Comparison of ENCODE assay signal across 14 cellular contexts in the genomic region with DNA sequence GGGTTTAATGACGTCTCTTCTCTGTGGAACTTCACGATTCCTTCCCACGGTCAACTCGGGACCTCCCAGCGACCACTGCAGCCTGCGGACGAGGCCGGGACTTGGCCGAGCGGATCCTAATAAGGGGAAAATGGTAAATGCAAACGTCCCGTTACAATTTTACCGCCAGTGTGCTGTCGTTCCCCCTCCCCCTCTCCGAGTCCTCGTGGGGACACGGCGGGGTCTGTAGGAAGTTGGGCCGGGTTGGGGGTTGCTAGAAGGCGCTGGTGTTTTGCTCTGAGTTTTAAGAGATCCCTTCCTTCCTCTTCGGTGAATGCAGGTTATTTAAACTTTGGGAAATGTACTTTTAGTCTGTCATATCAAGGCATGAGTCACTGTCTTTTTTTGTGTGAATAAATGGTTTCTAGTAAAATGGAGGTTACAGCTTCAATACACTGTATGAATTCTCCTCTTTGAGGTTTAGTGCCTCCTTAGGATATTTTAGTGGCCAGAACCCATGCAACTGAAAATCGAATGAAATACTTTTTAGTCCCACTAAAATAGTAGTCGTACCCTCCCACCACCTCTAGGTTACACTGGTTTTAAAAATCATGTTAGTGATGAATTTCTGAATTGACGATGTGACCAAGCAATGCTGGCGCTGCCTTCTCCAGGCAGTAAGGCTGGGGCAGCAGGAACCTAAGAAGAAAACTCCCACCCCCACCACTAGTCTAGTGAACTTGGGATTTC. TPM values are rescaled to one million over a fixed set of nuclear protein-coding genes. Genes with fewer than 3 reads are reported as not detected.
A peak's percentile ranks its signal among the peaks of the same experiment; 100 is the strongest.
DNase-seq lines count a peak whose midpoint lies in the region; ATAC-seq lines count a peak whose summit lies in the region.
"Had no signal": no experiment of that assay in that cellular context is flagged by ENCODE, and none has a peak within 500 bp of the region (broad histone marks: within the 10 kb centered on the region; RNA-seq: fewer than 3 reads in every experiment).

No MANE protein-coding gene starts in this region.

- H3K4me1 Mint-ChIP-seq in stimulated activated naive CD8-positive, alpha-beta T cell treated with anti-CD3 and anti-CD28 coated beads, Interleukin-15, Interleukin-2, amounts not matched to agents 100 ng/mL and 50 ng/mL, for 24 hours (ENCODE audit: low read depth) = peaks cover 26% of the 10 kb centered on the region
- peaks cover 28% of the 10 kb centered on the region for H3K4me1 Mint-ChIP-seq in activated naive CD8-positive, alpha-beta T cell treated with anti-CD3 and anti-CD28 coated beads for 36 hours
- peaks cover 21 to 31% (median 28%) of the 10 kb centered on the region in 3 donors for H3K4me1 Mint-ChIP-seq in naive B cell

- ATAC-seq in stimulated activated naive CD8-positive, alpha-beta T cell treated with anti-CD3 and anti-CD28 coated beads, Interleukin-15, Interleukin-2, amounts not matched to agents 100 U/mL and 50 U/mL, for 24 hours = no peak
- ATAC-seq in naive B cell (ENCODE audit: low read depth in 2 of 2) = no peak
- ATAC-seq: effector memory CD8-positive, alpha-beta T cell; Panc1 had no signal

- peaks cover 88% of the 10 kb centered on the region for H3K27me3 Mint-ChIP-seq in stimulated activated naive CD8-positive, alpha-beta T cell treated with anti-CD3 and anti-CD28 coated beads, Interleukin-15, Interleukin-2, amounts not matched to agents 100 ng/mL and 50 ng/mL, for 24 hours
- peaks cover 90% of the 10 kb centered on the region for H3K27me3 Mint-ChIP-seq in activated naive CD8-positive, alpha-beta T cell treated with anti-CD3 and anti-CD28 coated beads for 36 hours
- H3K27me3 Mint-ChIP-seq in naive B cell = peaks cover 71 to 80% (median 73%) of the 10 kb centered on the region in 3 donors

- peaks cover 10% of the 10 kb centered on the region for H3K9me3 Mint-ChIP-seq in stimulated activated naive CD8-positive, alpha-beta T cell treated with anti-CD3 and anti-CD28 coated beads, Interleukin-15, Interleukin-2, amounts not matched to agents 100 ng/mL and 50 ng/mL, for 24 hours
- peaks cover 10% of the 10 kb centered on the region for H3K9me3 Mint-ChIP-seq in activated naive CD8-positive, alpha-beta T cell treated with anti-CD3 and anti-CD28 coated beads for 36 hours
- peaks cover 0 to 38% (median 8%) of the 10 kb centered on the region in 7 donors for H3K9me3 Mint-ChIP-seq in naive B cell
- H3K9me3 Mint-ChIP-seq: effector memory CD8-positive, alpha-beta T cell had no signal

- H3K36me3 Mint-ChIP-seq in stimulated activated naive CD8-positive, alpha-beta T cell treated with anti-CD3 and anti-CD28 coated beads, Interleukin-15, Interleukin-2, amounts not matched to agents 100 ng/mL and 50 ng/mL, for 24 hours (ENCODE audit: low read depth) = peaks cover 9% of the 10 kb centered on the region
- peaks cover 4% of the 10 kb centered on the region for H3K36me3 Mint-ChIP-seq in activated naive CD8-positive, alpha-beta T cell treated with anti-CD3 and anti-CD28 coated beads for 36 hours
- H3K36me3 Mint-ChIP-seq in naive B cell = peaks cover 5 to 10% of the 10 kb centered on the region in 2 donors

- H3K27ac Mint-ChIP-seq in stimulated activated naive CD8-positive, alpha-beta T cell treated with anti-CD3 and anti-CD28 coated beads, Interleukin-15, Interleukin-2, amounts not matched to agents 100 ng/mL and 50 ng/mL, for 24 hours = peak overlapping the region; percentile 50
- H3K27ac Mint-ChIP-seq in activated naive CD8-positive, alpha-beta T cell treated with anti-CD3 and anti-CD28 coated beads for 36 hours = peak overlapping the region; percentile 9
- peak overlapping the region in 5 of 6 donors; percentile 19 to 93 (median 79) for H3K27ac Mint-ChIP-seq in naive B cell

- peak overlapping the region; percentile 51 for H3K4me3 Mint-ChIP-seq in stimulated activated naive CD8-positive, alpha-beta T cell treated with anti-CD3 and anti-CD28 coated beads, Interleukin-15, Interleukin-2, amounts not matched to agents 100 ng/mL and 50 ng/mL, for 24 hours
- no peak overlapping the region for H3K4me3 Mint-ChIP-seq in activated naive CD8-positive, alpha-beta T cell treated with anti-CD3 and anti-CD28 coated beads for 36 hours
- H3K4me3 Mint-ChIP-seq in naive B cell = peak overlapping the region in 5 of 8 donors; percentile 22 to 79 (median 58)

- DNase-seq in stimulated activated naive CD8-positive, alpha-beta T cell treated with anti-CD3 and anti-CD28 coated beads, Interleukin-15, Interleukin-2, amounts not matched to agents 100 U/mL and 50 U/mL, for 24 hours = no peak
- no peak for DNase-seq in activated naive CD8-positive, alpha-beta T cell treated with anti-CD3 and anti-CD28 coated beads for 36 hours
- DNase-seq in naive B cell (no peak), DMS153 (lab: John Stamatoyannopoulos, UW) (no peak), A172 (ENCODE audit: low spot score) (no peak), RPMI8226 (no peak)
- DNase-seq: activated effector memory CD4-positive, alpha-beta T cell treated with anti-CD3 and anti-CD28 coated beads, Interleukin-2, amount 50 U/mL, for 16 hours; effector memory CD8-positive, alpha-beta T cell; midbrain; NCI-H226; tibial artery had no signal

RNA-seq across cellular contexts. Expression of a gene that starts 2.3 kb away (rescaled TPM):
- not detected for total RNA-seq in activated naive CD8-positive, alpha-beta T cell treated with anti-CD3 and anti-CD28 coated beads for 36 hours
- polyA plus RNA-seq in naive B cell (ENCODE audit: low read depth in 6 of 6) = not detected
- 17.3 and 23.9 TPM in 2 replicates for total RNA-seq in A172 (2014; rRNA removed; shearing (Covaris generic))
- total RNA-seq: bronchial epithelial cell had no signal

RNA-seq across cellular contexts. Expression of a gene that starts 7.2 kb away (rescaled TPM):
- not detected for total RNA-seq in activated naive CD8-positive, alpha-beta T cell treated with anti-CD3 and anti-CD28 coated beads for 36 hours
- not detected for polyA plus RNA-seq in naive B cell (ENCODE audit: low read depth in 6 of 6)
- 18.1 and 21.7 TPM in 2 replicates for total RNA-seq in A172 (2014; rRNA removed; shearing (Covaris generic))
- total RNA-seq: bronchial epithelial cell had no signal

RNA-seq across cellular contexts. Expression of a gene that starts 9.8 kb away (rescaled TPM):
- not detected for total RNA-seq in activated naive CD8-positive, alpha-beta T cell treated with anti-CD3 and anti-CD28 coated beads for 36 hours
- polyA plus RNA-seq in naive B cell (ENCODE audit: low read depth in 6 of 6) = not detected
- total RNA-seq in A172 (2014; rRNA removed; shearing (Covaris generic)) = not detected in 2 replicates
- total RNA-seq: bronchial epithelial cell had no signal

RNA-seq across cellular contexts. Expression of a gene that starts 13.1 kb away (rescaled TPM):
- total RNA-seq in activated naive CD8-positive, alpha-beta T cell treated with anti-CD3 and anti-CD28 coated beads for 36 hours = not detected
- not detected for polyA plus RNA-seq in naive B cell (ENCODE audit: low read depth in 6 of 6)
- total RNA-seq in A172 (2014; rRNA removed; shearing (Covaris generic)) = 2.8 and 3.6 TPM in 2 replicates
- total RNA-seq: bronchial epithelial cell had no signal

RNA-seq across cellular contexts. Expression of a gene that starts 16.9 kb away (rescaled TPM):
- not detected for total RNA-seq in activated naive CD8-positive, alpha-beta T cell treated with anti-CD3 and anti-CD28 coated beads for 36 hours
- not detected for polyA plus RNA-seq in naive B cell (ENCODE audit: low read depth in 6 of 6)
- total RNA-seq in A172 (2014; rRNA removed; shearing (Covaris generic)) = 4.2 and 5.2 TPM in 2 replicates
- total RNA-seq: bronchial epithelial cell had no signal

Comparison
In these comparisons a context has a peak if more than half of its experiments do, and no peak if none do; other contexts are left out.
1. H3K27ac Mint-ChIP-seq: peak in every context shown above with its lines; median percentile 79 in naive B cell; 50 in stimulated activated naive CD8-positive, alpha-beta T cell treated with anti-CD3 and anti-CD28 coated beads, Interleukin-15, Interleukin-2, amounts not matched to agents 100 ng/mL and 50 ng/mL, for 24 hours; 9 in activated naive CD8-positive, alpha-beta T cell treated with anti-CD3 and anti-CD28 coated beads for 36 hours.
2. RNA of a gene that starts 2.3 kb away (total RNA-seq): 17.3 to 23.9 TPM in A172; not detected in activated naive CD8-positive, alpha-beta T cell treated with anti-CD3 and anti-CD28 coated beads for 36 hours; every median in the first group is over 10 times any median in the second.
3. RNA of a gene that starts 7.2 kb away (total RNA-seq): 18.1 to 21.7 TPM in A172; not detected in activated naive CD8-positive, alpha-beta T cell treated with anti-CD3 and anti-CD28 coated beads for 36 hours; every median in the first group is over 10 times any median in the second.